Comparison of ENCODE assay signal across 27 cellular contexts in the genomic region with DNA sequence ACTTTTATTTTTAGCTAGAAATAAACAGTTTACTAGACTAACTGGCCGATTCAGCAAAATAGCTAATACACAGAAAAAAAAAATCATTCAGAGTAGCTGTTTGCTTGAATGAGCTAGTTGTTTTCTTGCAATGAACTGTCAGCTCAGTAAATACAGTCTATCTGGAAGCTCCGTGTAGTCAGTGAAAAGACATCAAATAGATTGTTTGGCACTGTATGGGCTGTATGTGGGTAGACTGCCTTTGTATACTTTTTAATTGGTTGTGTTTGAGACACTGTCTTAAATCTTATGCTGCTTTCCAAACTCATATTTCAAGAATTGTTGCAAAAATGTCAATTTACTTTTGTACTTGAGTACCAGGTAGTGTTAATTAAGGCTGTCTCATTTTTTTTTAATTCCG.
A peak's percentile ranks its signal among the peaks of the same experiment; 100 is the strongest.
DNase-seq lines count a peak whose midpoint lies in the region; ATAC-seq and FAIRE-seq lines count a peak whose summit lies in the region.
"Had no signal": no experiment of that assay in that cellular context is flagged by ENCODE, and none has a peak within 500 bp of the region (broad histone marks: within the 10 kb centered on the region; RNA-seq: fewer than 3 reads in every experiment).

No MANE protein-coding gene starts in this region.

- no peak for DNase-seq in activated naive CD4-positive, alpha-beta T cell treated with anti-CD3 and anti-CD28 coated beads, Interleukin-2, amount 10 ng/mL, durations not matched to agents 7 days and 5 days
- DNase-seq in activated naive CD4-positive, alpha-beta T cell treated with anti-CD3 and anti-CD28 coated beads, Interleukin-2, amount 50 U/mL, for 16 hours, result no peak
- DNase-seq in GM19239 (ENCODE audit: insufficient read length, low spot score), result no peak
- no peak for DNase-seq in activated T-helper 1 cell treated with anti-CD3 and anti-CD28 coated beads, Interleukin-12 subunit alpha, Interleukin-12 subunit beta, Interleukin-2, Interleukin-4 antibody, amounts not matched to agents 30 ng/mL and 10 ng/mL and 1 ng/mL, durations not matched to agents 14 hours and 24 hours and 36 hours (ENCODE audit: low spot score)
- no peak for DNase-seq in stimulated activated naive CD8-positive, alpha-beta T cell treated with anti-CD3 and anti-CD28 coated beads, Interleukin-15, amount 100 ng/mL, for 72 hours
- DNase-seq in head of caudate nucleus, result no peak
- DNase-seq: activated CD8-positive, alpha-beta memory T cell treated with anti-CD3 and anti-CD28 coated beads, Interleukin-2, amount 50 U/mL, for 48 hours; DMS53; effector CD8-positive, alpha-beta T cell; erythroblast; foreskin keratinocyte; GF-D8; immature natural killer cell; KG1; left ventricle myocardium superior; midbrain; MV-4-11; NCI-H1694; NCI-H2171; NCI-H69; Right ventricle myocardium superior; sigmoid colon; stimulated activated CD4-positive, alpha-beta T cell treated with anti-CD3 and anti-CD28 coated beads, Interleukin-15, amount 100 ng/mL, for 24 hours; substantia nigra had no signal

- H3K4me3 Mint-ChIP-seq in activated naive CD4-positive, alpha-beta T cell treated with anti-CD3 and anti-CD28 coated beads, Interleukin-2, amount 10 ng/mL, durations not matched to agents 7 days and 5 days, result peak overlapping the region; percentile 20
- no peak overlapping the region for H3K4me3 Mint-ChIP-seq in activated T-helper 1 cell treated with anti-CD3 and anti-CD28 coated beads, Interleukin-12 subunit alpha, Interleukin-12 subunit beta, Interleukin-2, Interleukin-4 antibody, amounts not matched to agents 30 ng/mL and 10 ng/mL and 1 ng/mL, durations not matched to agents 14 hours and 24 hours and 36 hours
- peak overlapping the region; percentile 15 to 60 for H3K4me3 Mint-ChIP-seq in stimulated activated naive CD8-positive, alpha-beta T cell treated with anti-CD3 and anti-CD28 coated beads, Interleukin-15, amount 100 ng/mL, for 72 hours
- H3K4me3 Mint-ChIP-seq: brain, CD14-positive monocyte, immature natural killer cell had no signal

- H3K4me1 Mint-ChIP-seq in activated naive CD4-positive, alpha-beta T cell treated with anti-CD3 and anti-CD28 coated beads, Interleukin-2, amount 10 ng/mL, durations not matched to agents 7 days and 5 days, result peaks cover 32% of the 10 kb centered on the region
- peaks cover 39% of the 10 kb centered on the region for H3K4me1 Mint-ChIP-seq in activated T-helper 1 cell treated with anti-CD3 and anti-CD28 coated beads, Interleukin-12 subunit alpha, Interleukin-12 subunit beta, Interleukin-2, Interleukin-4 antibody, amounts not matched to agents 30 ng/mL and 10 ng/mL and 1 ng/mL, durations not matched to agents 14 hours and 24 hours and 36 hours (ENCODE audit: low read depth)
- H3K4me1 Mint-ChIP-seq in stimulated activated naive CD8-positive, alpha-beta T cell treated with anti-CD3 and anti-CD28 coated beads, Interleukin-15, amount 100 ng/mL, for 72 hours, result peaks cover 24% of the 10 kb centered on the region

- H3K27me3 Mint-ChIP-seq in activated naive CD4-positive, alpha-beta T cell treated with anti-CD3 and anti-CD28 coated beads, Interleukin-2, amount 10 ng/mL, durations not matched to agents 7 days and 5 days, result no peaks in the 10 kb centered on the region
- no peaks in the 10 kb centered on the region for H3K27me3 Mint-ChIP-seq in activated T-helper 1 cell treated with anti-CD3 and anti-CD28 coated beads, Interleukin-12 subunit alpha, Interleukin-12 subunit beta, Interleukin-2, Interleukin-4 antibody, amounts not matched to agents 30 ng/mL and 10 ng/mL and 1 ng/mL, durations not matched to agents 14 hours and 24 hours and 36 hours (ENCODE audit: insufficient read depth)
- H3K27me3 Mint-ChIP-seq in stimulated activated naive CD8-positive, alpha-beta T cell treated with anti-CD3 and anti-CD28 coated beads, Interleukin-15, amount 100 ng/mL, for 72 hours, result no peaks in the 10 kb centered on the region
- H3K27me3 Mint-ChIP-seq: brain had no signal

- CTCF ChIA-PET in activated naive CD4-positive, alpha-beta T cell treated with anti-CD3 and anti-CD28 coated beads, Interleukin-2, amount 10 ng/mL, durations not matched to agents 7 days and 5 days (lab: Charles Lee), result interaction anchor here (0.9 to 1.8 kb wide), 5 partner anchors 65 to 487 kb away, joined by 3 to 7 read pairs (median 3); no protein-coding TSS in a partner anchor

- H3K27ac Mint-ChIP-seq in activated naive CD4-positive, alpha-beta T cell treated with anti-CD3 and anti-CD28 coated beads, Interleukin-2, amount 10 ng/mL, durations not matched to agents 7 days and 5 days, result peak overlapping the region; percentile 78
- peak overlapping the region; percentile 12 for H3K27ac Mint-ChIP-seq in activated T-helper 1 cell treated with anti-CD3 and anti-CD28 coated beads, Interleukin-12 subunit alpha, Interleukin-12 subunit beta, Interleukin-2, Interleukin-4 antibody, amounts not matched to agents 30 ng/mL and 10 ng/mL and 1 ng/mL, durations not matched to agents 14 hours and 24 hours and 36 hours
- peak overlapping the region in 1 of 2 donors; percentile 40 for H3K27ac Mint-ChIP-seq in stimulated activated naive CD8-positive, alpha-beta T cell treated with anti-CD3 and anti-CD28 coated beads, Interleukin-15, amount 100 ng/mL, for 72 hours
- H3K27ac Mint-ChIP-seq: CD14-positive monocyte, immature natural killer cell had no signal

- no peaks in the 10 kb centered on the region for H3K9me3 Mint-ChIP-seq in activated naive CD4-positive, alpha-beta T cell treated with anti-CD3 and anti-CD28 coated beads, Interleukin-2, amount 10 ng/mL, durations not matched to agents 7 days and 5 days
- peaks cover 4% of the 10 kb centered on the region for H3K9me3 Mint-ChIP-seq in activated T-helper 1 cell treated with anti-CD3 and anti-CD28 coated beads, Interleukin-12 subunit alpha, Interleukin-12 subunit beta, Interleukin-2, Interleukin-4 antibody, amounts not matched to agents 30 ng/mL and 10 ng/mL and 1 ng/mL, durations not matched to agents 14 hours and 24 hours and 36 hours
- no peaks in the 10 kb centered on the region for H3K9me3 Mint-ChIP-seq in stimulated activated naive CD8-positive, alpha-beta T cell treated with anti-CD3 and anti-CD28 coated beads, Interleukin-15, amount 100 ng/mL, for 72 hours
- H3K9me3 Mint-ChIP-seq: brain had no signal

- ATAC-seq in stimulated activated naive CD8-positive, alpha-beta T cell treated with anti-CD3 and anti-CD28 coated beads, Interleukin-15, amount 100 ng/mL, for 72 hours, result no peak
- no peak for ATAC-seq in HG03139 (IDR thresholded peaks at IDR 0.05; ENCODE audit: unreplicated experiment)
- ATAC-seq: foreskin keratinocyte, left ventricle myocardium superior had no signal

- FAIRE-seq in GM19239 (lab: Jason Lieb, UNC), result peak; percentile 70

- H3K36me3 Mint-ChIP-seq in activated naive CD4-positive, alpha-beta T cell treated with anti-CD3 and anti-CD28 coated beads, Interleukin-2, amount 10 ng/mL, durations not matched to agents 7 days and 5 days, result peaks cover 2% of the 10 kb centered on the region
- H3K36me3 Mint-ChIP-seq in activated T-helper 1 cell treated with anti-CD3 and anti-CD28 coated beads, Interleukin-12 subunit alpha, Interleukin-12 subunit beta, Interleukin-2, Interleukin-4 antibody, amounts not matched to agents 30 ng/mL and 10 ng/mL and 1 ng/mL, durations not matched to agents 14 hours and 24 hours and 36 hours (ENCODE audit: low read depth), result no peaks in the 10 kb centered on the region
- H3K36me3 Mint-ChIP-seq: brain, CD14-positive monocyte, immature natural killer cell had no signal

- intact Hi-C loops in activated T-helper 1 cell treated with anti-CD3 and anti-CD28 coated beads, Interleukin-12 subunit alpha, Interleukin-12 subunit beta, Interleukin-2, Interleukin-4 antibody, amounts not matched to agents 30 ng/mL and 10 ng/mL and 1 ng/mL, durations not matched to agents 14 hours and 24 hours and 36 hours (cut with micrococcal nuclease), result loop anchor here (1.0 to 10.0 kb wide), 12 partner anchors 64 to 948 kb away; partner anchors contain the start of genes ITM2A, P2RY10 and TAF9B
- intact Hi-C loops in head of caudate nucleus (cut with DNase I), result no loop called here
